In the genomic region with DNA sequence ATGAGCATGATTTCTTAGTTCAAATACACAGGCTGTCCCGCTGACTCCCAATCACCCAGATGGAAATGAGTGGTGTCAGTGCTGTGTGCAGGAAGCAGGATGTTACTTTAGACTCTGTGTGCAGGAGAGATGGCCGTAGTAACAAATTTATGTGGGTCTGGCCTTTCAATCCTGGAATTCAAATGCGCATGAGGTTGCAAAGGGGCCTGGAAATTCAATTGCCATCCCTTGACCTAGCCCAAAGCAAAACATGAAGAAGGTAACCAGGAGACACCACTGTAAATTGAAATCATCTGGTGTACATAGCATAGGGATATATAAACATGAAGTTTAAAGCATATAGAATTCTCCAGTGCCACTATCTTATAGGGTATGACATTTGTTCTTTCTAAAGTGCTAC, we compare ENCODE assay signal across 28 cellular contexts. TPM values are rescaled to one million over a fixed set of nuclear protein-coding genes. Genes with fewer than 3 reads are reported as not detected.
"Had no signal": no experiment of that assay in that cellular context is flagged by ENCODE, and none has a peak within 500 bp of the region (broad histone marks: within the 10 kb centered on the region; RNA-seq: fewer than 3 reads in every experiment).

No MANE protein-coding gene starts in this region.

- H3K9ac ChIP-seq: parathyroid adenoma had no signal

- ATAC-seq: natural killer cell; psoas muscle; right cardiac atrium; right lobe of liver; stimulated activated effector memory CD8-positive, alpha-beta T cell treated with anti-CD3 and anti-CD28 coated beads, Interleukin-12 subunit alpha, Interleukin-12 subunit beta, amount 100 ng/mL, for 72 hours; stimulated activated naive B cell treated with anti-CD40 and anti-IgM and Interleukin-4, amounts not matched to agents 10 μg/mL and 1 μg/mL and 100 μg/mL, for 72 hours had no signal

- H3K4me3 ChIP-seq: ovary, psoas muscle, right lobe of liver, sigmoid colon, stomach, thoracic aorta, thyroid gland, tibial nerve, upper lobe of left lung, vagina had no signal

- H3K9me3 Mint-ChIP-seq: natural killer cell; stimulated activated effector memory CD8-positive, alpha-beta T cell treated with anti-CD3 and anti-CD28 coated beads, Interleukin-12 subunit alpha, Interleukin-12 subunit beta, amount 100 ng/mL, for 72 hours; stimulated activated naive CD8-positive, alpha-beta T cell treated with anti-CD3 and anti-CD28 coated beads, Interleukin-15, Interleukin-2, amounts not matched to agents 100 ng/mL and 50 ng/mL, for 24 hours had no signal

- H3K36me3 ChIP-seq: ovary, right lobe of liver, sigmoid colon, stomach, thoracic aorta, thyroid gland, tibial nerve, upper lobe of left lung, vagina had no signal

- H3K36me3 Mint-ChIP-seq: natural killer cell; stimulated activated effector memory CD8-positive, alpha-beta T cell treated with anti-CD3 and anti-CD28 coated beads, Interleukin-12 subunit alpha, Interleukin-12 subunit beta, amount 100 ng/mL, for 72 hours; stimulated activated naive B cell treated with anti-CD40 and anti-IgM and Interleukin-4, amounts not matched to agents 10 μg/mL and 1 μg/mL and 100 μg/mL, for 72 hours had no signal

- H3K4me3 Mint-ChIP-seq: natural killer cell; nephron; neural crest cell; stimulated activated effector memory CD8-positive, alpha-beta T cell treated with anti-CD3 and anti-CD28 coated beads, Interleukin-12 subunit alpha, Interleukin-12 subunit beta, amount 100 ng/mL, for 72 hours; stimulated activated naive B cell treated with anti-CD40 and anti-IgM and Interleukin-4, amounts not matched to agents 10 μg/mL and 1 μg/mL and 100 μg/mL, for 72 hours; stimulated activated naive CD8-positive, alpha-beta T cell treated with anti-CD3 and anti-CD28 coated beads, Interleukin-15, Interleukin-2, amounts not matched to agents 100 ng/mL and 50 ng/mL, for 24 hours had no signal

- H3K27ac ChIP-seq: ovary, parathyroid adenoma, psoas muscle, right lobe of liver, sigmoid colon, stomach, thoracic aorta, thyroid gland, tibial nerve, upper lobe of left lung, vagina had no signal

- H3K4me1 ChIP-seq: parathyroid adenoma, psoas muscle, right lobe of liver, sigmoid colon, stomach, thyroid gland, tibial nerve, upper lobe of left lung, vagina had no signal

- H2AFZ ChIP-seq: parathyroid adenoma had no signal

- H3K27ac Mint-ChIP-seq: natural killer cell; nephron; progenitor cell of endocrine pancreas; stimulated activated effector memory CD8-positive, alpha-beta T cell treated with anti-CD3 and anti-CD28 coated beads, Interleukin-12 subunit alpha, Interleukin-12 subunit beta, amount 100 ng/mL, for 72 hours; stimulated activated naive B cell treated with anti-CD40 and anti-IgM and Interleukin-4, amounts not matched to agents 10 μg/mL and 1 μg/mL and 100 μg/mL, for 72 hours; stimulated activated naive CD8-positive, alpha-beta T cell treated with anti-CD3 and anti-CD28 coated beads, Interleukin-15, Interleukin-2, amounts not matched to agents 100 ng/mL and 50 ng/mL, for 24 hours had no signal

- H3K9me3 ChIP-seq: ovary, psoas muscle, right lobe of liver, sigmoid colon, stomach, thoracic aorta, thyroid gland, tibial nerve, upper lobe of left lung, vagina had no signal

- H3K4me1 Mint-ChIP-seq: natural killer cell; stimulated activated effector memory CD8-positive, alpha-beta T cell treated with anti-CD3 and anti-CD28 coated beads, Interleukin-12 subunit alpha, Interleukin-12 subunit beta, amount 100 ng/mL, for 72 hours; stimulated activated naive B cell treated with anti-CD40 and anti-IgM and Interleukin-4, amounts not matched to agents 10 μg/mL and 1 μg/mL and 100 μg/mL, for 72 hours had no signal

- H3K27me3 Mint-ChIP-seq: progenitor cell of endocrine pancreas had no signal

- DNase-seq: natural killer cell; occipital lobe; ovary; posterior cingulate gyrus; psoas muscle; right cardiac atrium; right lobe of liver; sigmoid colon; small intestine; stimulated activated CD4-positive, alpha-beta T cell treated with anti-CD3 and anti-CD28 coated beads, Interleukin-15, amount 100 ng/mL, for 24 hours; stimulated activated CD4-positive, alpha-beta T cell treated with anti-CD3 and anti-CD28 coated beads, Interleukin-2, amount 100 ng/mL, for 24 hours; stimulated activated CD4-positive, alpha-beta T cell treated with anti-CD3 and anti-CD28 coated beads, Interleukin-2, amount 100 ng/mL, for 48 hours; stimulated activated CD4-positive, alpha-beta T cell treated with anti-CD3 and anti-CD28 coated beads, Interleukin-4, amount 100 ng/mL, for 24 hours; stimulated activated naive B cell treated with anti-CD40 and anti-IgM and Interleukin-4, amounts not matched to agents 10 μg/mL and 1 μg/mL and 100 μg/mL, for 72 hours; stimulated activated naive CD4-positive, alpha-beta T cell treated with Interleukin-2 at 50 U/mL for 16 hours; stomach; thyroid gland; trophoblast cell; upper lobe of left lung had no signal

- H3K27me3 ChIP-seq: ovary, right lobe of liver, sigmoid colon, stomach, thyroid gland, tibial nerve, upper lobe of left lung, vagina had no signal

RNA-seq across cellular contexts. Expression of a gene that starts 33.2 kb away (rescaled TPM):
- total RNA-seq: natural killer cell had no signal
